22 cellular contexts compared by ENCODE assay signal in genomic region chr7:29851487-29851886, GRCh38. TPM values are rescaled to one million over a fixed set of nuclear protein-coding genes. Genes with fewer than 3 reads are reported as not detected.
"Had no signal": no experiment of that assay in that cellular context is flagged by ENCODE, and none has a peak within 500 bp of the region (broad histone marks: within the 10 kb centered on the region; RNA-seq: fewer than 3 reads in every experiment).

No MANE protein-coding gene starts in this region.

- FAIRE-seq: colon, islet of Langerhans, TTC549 had no signal

- H3K27me3 ChIP-seq: dorsolateral prefrontal cortex, suprapubic skin had no signal

- H3K36me3 ChIP-seq: prostate gland, suprapubic skin had no signal

- ATAC-seq: activated CD4-positive, alpha-beta T cell treated with anti-CD3 and anti-CD28 coated beads for 36 hours; activated CD8-positive, alpha-beta memory T cell treated with anti-CD3 and anti-CD28 coated beads, Interleukin-2, amount 10 ng/mL, durations not matched to agents 7 days and 5 days; sciatic nerve; WTC11 had no signal

- H3K4me3 ChIP-seq: dorsolateral prefrontal cortex, prostate gland, suprapubic skin had no signal

- DNase-seq: activated CD4-positive, alpha-beta memory T cell treated with anti-CD3 and anti-CD28 coated beads, Interleukin-2, amount 10 ng/mL, durations not matched to agents 7 days and 5 days; activated CD4-positive, alpha-beta T cell treated with anti-CD3 and anti-CD28 coated beads for 36 hours; activated CD8-positive, alpha-beta memory T cell treated with anti-CD3 and anti-CD28 coated beads, Interleukin-2, amount 10 ng/mL, durations not matched to agents 7 days and 5 days; activated naive CD4-positive, alpha-beta T cell treated with Interleukin-2 at 50 U/mL for 16 hours; activated naive CD8-positive, alpha-beta T cell treated with anti-CD3 and anti-CD28 coated beads, Interleukin-2, amount 10 ng/mL, durations not matched to agents 7 days and 5 days; central memory CD4-positive, alpha-beta T cell; dorsolateral prefrontal cortex; hippocampal formation; mammary epithelial cell; midbrain; occipital lobe; stimulated activated CD4-positive, alpha-beta T cell treated with anti-CD3 and anti-CD28 coated beads, Interleukin-1b, Interleukin-23, amount 100 ng/mL, for 48 hours had no signal

- H3K9me3 ChIP-seq: prostate gland, suprapubic skin had no signal

- H3K4me1 ChIP-seq: prostate gland, suprapubic skin had no signal

- H3K27ac ChIP-seq: dorsolateral prefrontal cortex, prostate gland, suprapubic skin had no signal

RNA-seq across cellular contexts. Expression of gene WIPF3, which starts 45.2 kb away (rescaled TPM):
- total RNA-seq: activated CD4-positive, alpha-beta memory T cell treated with anti-CD3 and anti-CD28 coated beads, Interleukin-2, amount 10 ng/mL, durations not matched to agents 7 days and 5 days; activated CD4-positive, alpha-beta T cell treated with anti-CD3 and anti-CD28 coated beads for 36 hours; activated CD8-positive, alpha-beta memory T cell treated with anti-CD3 and anti-CD28 coated beads, Interleukin-2, amount 10 ng/mL, durations not matched to agents 7 days and 5 days; activated naive CD8-positive, alpha-beta T cell treated with anti-CD3 and anti-CD28 coated beads, Interleukin-2, amount 10 ng/mL, durations not matched to agents 7 days and 5 days; activated T-helper 2 cell treated with anti-CD3 and anti-CD28 coated beads, Interferon-gamma antibody, Interleukin-2, Interleukin-4, amounts not matched to agents 10 μg/mL and 5 μg/mL and 100 μg/mL, durations not matched to agents 14 hours and 24 hours and 36 hours; glomerular endothelial cell; T-helper 2 cell treated with Interferon-gamma antibody and Interleukin-4, amounts not matched to agents 100 ng/mL and 5 ng/mL, for 36 hours had no signal
